16 cellular contexts compared by ENCODE assay signal in the genomic region with DNA sequence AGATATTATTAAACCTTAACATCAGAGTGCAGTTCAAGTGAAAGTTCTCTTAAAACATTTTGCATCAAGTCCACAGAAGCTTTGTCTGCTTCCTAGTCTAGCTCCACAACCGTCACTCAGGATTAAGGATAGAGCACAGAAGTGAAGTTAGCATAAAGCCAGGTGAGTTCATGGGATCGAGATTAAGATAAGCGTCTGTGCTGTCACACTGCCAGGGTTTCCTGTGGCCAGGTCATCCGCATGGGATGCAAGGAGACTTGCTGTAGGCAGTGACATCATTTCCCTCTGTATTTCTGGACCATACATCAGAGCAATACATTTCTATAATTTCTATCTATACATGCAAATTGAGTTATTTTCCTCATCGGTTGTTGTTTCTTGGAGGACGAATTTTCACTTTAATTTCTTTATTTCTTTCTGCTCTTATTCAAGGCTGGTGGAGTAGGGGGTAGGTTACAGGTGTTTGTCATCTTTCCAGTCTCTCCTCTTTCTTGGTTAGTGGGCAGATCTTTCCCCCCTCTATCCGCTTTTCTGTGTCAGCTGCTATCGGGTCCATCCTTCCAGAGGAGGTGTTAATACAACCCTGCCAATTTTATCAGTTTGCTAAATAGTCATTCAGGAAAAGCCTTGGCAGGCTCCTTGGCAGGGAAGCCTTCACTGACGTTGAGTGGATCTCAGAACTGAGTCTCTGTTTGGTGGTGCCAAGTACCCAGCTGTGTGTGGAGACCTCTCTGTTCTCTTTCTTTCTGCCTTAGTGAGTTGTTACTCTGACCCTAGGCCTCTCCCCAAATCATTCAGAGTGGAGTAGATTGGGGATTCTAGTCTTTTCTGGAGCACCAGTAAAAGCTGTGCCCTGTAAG.
DNase-seq lines count a peak whose midpoint lies in the region; ATAC-seq and TF ChIP-seq lines count a peak whose summit lies in the region.
"Had no signal": no experiment of that assay in that cellular context is flagged by ENCODE, and none has a peak within 500 bp of the region (broad histone marks: within the 10 kb centered on the region; RNA-seq: fewer than 3 reads in every experiment).

No MANE protein-coding gene starts in this region.

- no peaks in the 10 kb centered on the region for H3K36me3 ChIP-seq in thyroid gland

- H3K4me1 ChIP-seq in thyroid gland = no peaks in the 10 kb centered on the region

- H3K27ac ChIP-seq in thyroid gland = no peak overlapping the region
- H3K27ac ChIP-seq: HL-60 had no signal

- H3K27me3 Mint-ChIP-seq in activated T-cell treated with anti-CD3 and anti-CD28 coated beads, Interleukin-2, amount 50 U/mL, for 72 hours (ENCODE audit: low read depth) = peaks cover 25% of the 10 kb centered on the region

- no peaks in the 10 kb centered on the region for H3K36me3 Mint-ChIP-seq in stimulated activated effector memory CD8-positive, alpha-beta T cell treated with anti-CD3 and anti-CD28 coated beads, Interleukin-12 subunit alpha, Interleukin-12 subunit beta, amount 100 ng/mL, for 72 hours
- H3K36me3 Mint-ChIP-seq in activated T-cell treated with anti-CD3 and anti-CD28 coated beads, Interleukin-2, amount 50 U/mL, for 72 hours (ENCODE audit: insufficient read depth in 2 of 2) = no peaks in the 10 kb centered on the region

- no peak overlapping the region for H3K27ac Mint-ChIP-seq in stimulated activated effector memory CD8-positive, alpha-beta T cell treated with anti-CD3 and anti-CD28 coated beads, Interleukin-12 subunit alpha, Interleukin-12 subunit beta, amount 100 ng/mL, for 72 hours
- no peak overlapping the region for H3K27ac Mint-ChIP-seq in activated T-cell treated with anti-CD3 and anti-CD28 coated beads, Interleukin-2, amount 50 U/mL, for 72 hours
- H3K27ac Mint-ChIP-seq: B cell; CD4-positive, alpha-beta T cell had no signal

- H3K4me3 ChIP-seq in LNCaP clone FGC (ENCODE audit: low read depth, low read length) = no peak overlapping the region
- H3K4me3 ChIP-seq in thyroid gland (replicated peaks in 1 of 3) = no peak overlapping the region

- intact Hi-C loops in thyroid gland (cut with DNase I) = no loop called here

- H3K9me3 Mint-ChIP-seq in stimulated activated effector memory CD8-positive, alpha-beta T cell treated with anti-CD3 and anti-CD28 coated beads, Interleukin-12 subunit alpha, Interleukin-12 subunit beta, amount 100 ng/mL, for 72 hours = no peaks in the 10 kb centered on the region
- H3K9me3 Mint-ChIP-seq in activated T-cell treated with anti-CD3 and anti-CD28 coated beads, Interleukin-2, amount 50 U/mL, for 72 hours = no peaks in the 10 kb centered on the region
- H3K9me3 Mint-ChIP-seq: CD4-positive, alpha-beta T cell had no signal

- H3K4me1 Mint-ChIP-seq in stimulated activated effector memory CD8-positive, alpha-beta T cell treated with anti-CD3 and anti-CD28 coated beads, Interleukin-12 subunit alpha, Interleukin-12 subunit beta, amount 100 ng/mL, for 72 hours = no peaks in the 10 kb centered on the region
- no peaks in the 10 kb centered on the region for H3K4me1 Mint-ChIP-seq in activated T-cell treated with anti-CD3 and anti-CD28 coated beads, Interleukin-2, amount 50 U/mL, for 72 hours (ENCODE audit: low read depth)
- H3K4me1 Mint-ChIP-seq: B cell had no signal

- TF ChIP-seq CTCF in LNCaP clone FGC (IDR thresholded peaks at IDR 0.05; ENCODE audit: control insufficient read depth, extremely low read depth, insufficient read depth) (no peak), thyroid gland (IDR thresholded peaks at IDR 0.05) (no peak)

- TF ChIP-seq POLR2A in thyroid gland (IDR thresholded peaks at IDR 0.05) = no peak

- DNase-seq in LNCaP clone FGC (ENCODE audit: low read depth) (peak; percentile 22), NCI-H82 (lab: John Stamatoyannopoulos, UW) (peak; percentile 66), islet precursor cell (peak; percentile 53), thyroid gland (no peak), HPDE6-E6E7 (ENCODE audit: extremely low spot score) (no peak)
- DNase-seq in stimulated activated effector memory CD8-positive, alpha-beta T cell treated with anti-CD3 and anti-CD28 coated beads, Interleukin-12 subunit alpha, Interleukin-12 subunit beta, amount 100 ng/mL, for 72 hours (ENCODE audit: low spot score in 2 of 2) = no peak
- DNase-seq in activated T-cell treated with anti-CD3 and anti-CD28 coated beads, Interleukin-2, amount 50 U/mL, for 72 hours = no peak
- DNase-seq: C1 segment of cervical spinal cord; Calu3; CD4-positive, alpha-beta T cell; DMS153; DMS79 treated with DMSO at 0.1 percent for 48 hours; GDM1; HCEC 1CT had no signal

- H3K4me3 Mint-ChIP-seq in stimulated activated effector memory CD8-positive, alpha-beta T cell treated with anti-CD3 and anti-CD28 coated beads, Interleukin-12 subunit alpha, Interleukin-12 subunit beta, amount 100 ng/mL, for 72 hours = no peak overlapping the region
- H3K4me3 Mint-ChIP-seq in activated T-cell treated with anti-CD3 and anti-CD28 coated beads, Interleukin-2, amount 50 U/mL, for 72 hours = no peak overlapping the region
- H3K4me3 Mint-ChIP-seq: B cell; CD4-positive, alpha-beta T cell had no signal

- H3K27me3 ChIP-seq in thyroid gland = no peaks in the 10 kb centered on the region

- no peaks in the 10 kb centered on the region for H3K9me3 ChIP-seq in thyroid gland

- 65 to 71% methylated on average over 9 of the region's 9 CpGs for WGBS in thyroid gland, 2 donors

- peak; percentile 11 for ATAC-seq in stimulated activated effector memory CD8-positive, alpha-beta T cell treated with anti-CD3 and anti-CD28 coated beads, Interleukin-12 subunit alpha, Interleukin-12 subunit beta, amount 100 ng/mL, for 72 hours
- no peak for ATAC-seq in activated T-cell treated with anti-CD3 and anti-CD28 coated beads, Interleukin-2, amount 50 U/mL, for 72 hours (replicated peaks in 1 of 2)

Comparison
In these comparisons a context has a peak if more than half of its experiments do, and no peak if none do; other contexts are left out.
1. DNase-seq: peak in LNCaP clone FGC (single experiment), NCI-H82 (single experiment) and islet precursor cell (single experiment); none in stimulated activated effector memory CD8-positive, alpha-beta T cell treated with anti-CD3 and anti-CD28 coated beads, Interleukin-12 subunit alpha, Interleukin-12 subunit beta, amount 100 ng/mL, for 72 hours (0 of 2), thyroid gland (0 of 2), activated T-cell treated with anti-CD3 and anti-CD28 coated beads, Interleukin-2, amount 50 U/mL, for 72 hours (0 of 2) and HPDE6-E6E7 (single experiment).